Comparison of ENCODE assay signal across 1 cellular context in the genomic region with DNA sequence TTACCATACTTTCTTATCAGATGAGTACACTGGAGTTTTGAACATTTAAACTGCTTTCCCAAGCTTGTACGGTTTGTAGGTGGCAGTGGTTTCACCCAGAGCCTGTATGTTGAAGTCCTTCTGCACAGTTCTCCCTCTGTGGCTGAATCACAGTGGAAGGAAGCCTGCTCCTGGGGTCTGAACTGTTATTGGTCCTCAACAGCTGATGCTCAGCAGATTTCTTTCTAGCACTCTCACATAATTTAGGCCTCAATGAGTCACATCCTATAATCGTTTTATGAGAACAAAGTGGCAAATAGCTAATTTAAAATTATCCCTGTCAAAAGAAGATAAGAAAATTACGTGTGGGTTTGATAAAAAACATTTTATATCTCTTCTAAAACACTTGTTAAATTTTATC.
A peak's percentile ranks its signal among the peaks of the same experiment; 100 is the strongest.
TF ChIP-seq lines count a peak whose summit lies in the region.

No MANE protein-coding gene starts in this region.

TF ChIP-seq in HEK293, 187 proteins besides CTCF, POLR2A, EP300 and RAD21 (continued from another document):
- TF ChIP-seq, protein P1, sequence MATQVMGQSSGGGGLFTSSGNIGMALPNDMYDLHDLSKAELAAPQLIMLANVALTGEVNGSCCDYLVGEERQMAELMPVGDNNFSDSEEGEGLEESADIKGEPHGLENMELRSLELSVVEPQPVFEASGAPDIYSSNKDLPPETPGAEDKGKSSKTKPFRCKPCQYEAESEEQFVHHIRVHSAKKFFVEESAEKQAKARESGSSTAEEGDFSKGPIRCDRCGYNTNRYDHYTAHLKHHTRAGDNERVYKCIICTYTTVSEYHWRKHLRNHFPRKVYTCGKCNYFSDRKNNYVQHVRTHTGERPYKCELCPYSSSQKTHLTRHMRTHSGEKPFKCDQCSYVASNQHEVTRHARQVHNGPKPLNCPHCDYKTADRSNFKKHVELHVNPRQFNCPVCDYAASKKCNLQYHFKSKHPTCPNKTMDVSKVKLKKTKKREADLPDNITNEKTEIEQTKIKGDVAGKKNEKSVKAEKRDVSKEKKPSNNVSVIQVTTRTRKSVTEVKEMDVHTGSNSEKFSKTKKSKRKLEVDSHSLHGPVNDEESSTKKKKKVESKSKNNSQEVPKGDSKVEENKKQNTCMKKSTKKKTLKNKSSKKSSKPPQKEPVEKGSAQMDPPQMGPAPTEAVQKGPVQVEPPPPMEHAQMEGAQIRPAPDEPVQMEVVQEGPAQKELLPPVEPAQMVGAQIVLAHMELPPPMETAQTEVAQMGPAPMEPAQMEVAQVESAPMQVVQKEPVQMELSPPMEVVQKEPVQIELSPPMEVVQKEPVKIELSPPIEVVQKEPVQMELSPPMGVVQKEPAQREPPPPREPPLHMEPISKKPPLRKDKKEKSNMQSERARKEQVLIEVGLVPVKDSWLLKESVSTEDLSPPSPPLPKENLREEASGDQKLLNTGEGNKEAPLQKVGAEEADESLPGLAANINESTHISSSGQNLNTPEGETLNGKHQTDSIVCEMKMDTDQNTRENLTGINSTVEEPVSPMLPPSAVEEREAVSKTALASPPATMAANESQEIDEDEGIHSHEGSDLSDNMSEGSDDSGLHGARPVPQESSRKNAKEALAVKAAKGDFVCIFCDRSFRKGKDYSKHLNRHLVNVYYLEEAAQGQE (tag by site-specific recombination; IDR thresholded peaks at IDR 0.05) = no peak
- TF ChIP-seq TRIM28 (IDR thresholded peaks at IDR 0.05; ENCODE audit: borderline replicate concordance, low read length) (0 out of 2 replicates have a peak, but pooled peaks have one; percentile 52), ZNF549 (tag by site-specific recombination; IDR thresholded peaks at IDR 0.05) (no peak)
- TF ChIP-seq, protein P2, sequence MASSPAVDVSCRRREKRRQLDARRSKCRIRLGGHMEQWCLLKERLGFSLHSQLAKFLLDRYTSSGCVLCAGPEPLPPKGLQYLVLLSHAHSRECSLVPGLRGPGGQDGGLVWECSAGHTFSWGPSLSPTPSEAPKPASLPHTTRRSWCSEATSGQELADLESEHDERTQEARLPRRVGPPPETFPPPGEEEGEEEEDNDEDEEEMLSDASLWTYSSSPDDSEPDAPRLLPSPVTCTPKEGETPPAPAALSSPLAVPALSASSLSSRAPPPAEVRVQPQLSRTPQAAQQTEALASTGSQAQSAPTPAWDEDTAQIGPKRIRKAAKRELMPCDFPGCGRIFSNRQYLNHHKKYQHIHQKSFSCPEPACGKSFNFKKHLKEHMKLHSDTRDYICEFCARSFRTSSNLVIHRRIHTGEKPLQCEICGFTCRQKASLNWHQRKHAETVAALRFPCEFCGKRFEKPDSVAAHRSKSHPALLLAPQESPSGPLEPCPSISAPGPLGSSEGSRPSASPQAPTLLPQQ (tag by site-specific recombination; IDR thresholded peaks at IDR 0.05) = no peak
